3 cellular contexts compared by ENCODE assay signal in genomic region chr5:112253478-112254250, GRCh38.
TF ChIP-seq lines count a peak whose summit lies in the region.

No MANE protein-coding gene starts in this region.

TF ChIP-seq in SK-N-SH treated with all-trans-retinoic acid at 6 μM for 48 hours, 23 proteins besides CTCF, POLR2A, EP300 and RAD21 (continued from another document and continues in another):
- TF ChIP-seq CSRNP3 (CRISPR knock-in tag; IDR thresholded peaks at IDR 0.05) (no peak), ISL1 (CRISPR knock-in tag; IDR thresholded peaks at IDR 0.05) (no peak), SNAI2 (CRISPR knock-in tag; IDR thresholded peaks at IDR 0.05) (no peak), ZFP30 (CRISPR knock-in tag; IDR thresholded peaks at IDR 0.05) (no peak), ZC3H10 (CRISPR knock-in tag; IDR thresholded peaks at IDR 0.05) (no peak), PPARA (CRISPR knock-in tag; IDR thresholded peaks at IDR 0.05; ENCODE audit: borderline replicate concordance) (no peak), TSHZ2 (CRISPR knock-in tag; IDR thresholded peaks at IDR 0.05) (no peak), ZNF70 (CRISPR knock-in tag; IDR thresholded peaks at IDR 0.05) (no peak), CREB5 (CRISPR knock-in tag; IDR thresholded peaks at IDR 0.05; ENCODE audit: low read depth) (no peak), ZFP3 (CRISPR knock-in tag; IDR thresholded peaks at IDR 0.05) (no peak), BACH2 (CRISPR knock-in tag; IDR thresholded peaks at IDR 0.05; ENCODE audit: borderline replicate concordance) (no peak)

TF ChIP-seq in SK-N-SH, 30 proteins besides CTCF, POLR2A, EP300 and RAD21 (continued from another document):
- no peak for TF ChIP-seq TAF1 (IDR thresholded peaks at IDR 0.05; ENCODE audit: borderline replicate concordance, low read depth, low read length)
- no peak for TF ChIP-seq IRF3 (IDR thresholded peaks at IDR 0.05; ENCODE audit: low read depth, low read length)
- TF ChIP-seq YY1 (IDR thresholded peaks at IDR 0.05; ENCODE audit: low read depth) = no peak
- TF ChIP-seq POLR2AphosphoS5 (IDR thresholded peaks at IDR 0.05; ENCODE audit: low read depth, low read length) = no peak
- TF ChIP-seq CHD2 (IDR thresholded peaks at IDR 0.05; ENCODE audit: low read length, partially characterized antibody) = no peak
- TF ChIP-seq FOXJ3 (CRISPR knock-in tag; IDR thresholded peaks at IDR 0.05) = no peak
- no peak for TF ChIP-seq NFIC (IDR thresholded peaks at IDR 0.05; ENCODE audit: borderline replicate concordance)

TF ChIP-seq in endothelial cell of umbilical vein, 7 proteins besides CTCF, POLR2A, EP300 and RAD21 (continued from another document):
- TF ChIP-seq MAX (IDR thresholded peaks at IDR 0.05; ENCODE audit: insufficient read depth, insufficient read length) = no peak
- no peak for TF ChIP-seq EZH2 (IDR thresholded peaks at IDR 0.05; ENCODE audit: borderline replicate concordance, low read depth, low read length, severe bottlenecking)
- no peak for TF ChIP-seq GATA2 (IDR thresholded peaks at IDR 0.05; ENCODE audit: insufficient read depth, insufficient read length, low read depth, low read length)
- no peak for TF ChIP-seq MYC (IDR thresholded peaks at IDR 0.05; ENCODE audit: low read depth, low read length)
- TF ChIP-seq FOS (IDR thresholded peaks at IDR 0.05; ENCODE audit: borderline replicate concordance, insufficient read depth, low read length) = peak; percentile 28
TF ChIP-seq in endothelial cell of umbilical vein: peak in this region for 2.
